Comparison of ENCODE assay signal across 15 cellular contexts in genomic region chr14:91327201-91327600, GRCh38.
A peak's percentile ranks its signal among the peaks of the same experiment; 100 is the strongest.
DNase-seq lines count a peak whose midpoint lies in the region; ATAC-seq, FAIRE-seq and TF ChIP-seq lines count a peak whose summit lies in the region.
"Had no signal": no experiment of that assay in that cellular context is flagged by ENCODE, and none has a peak within 500 bp of the region (broad histone marks: within the 10 kb centered on the region; RNA-seq: fewer than 3 reads in every experiment).

No MANE protein-coding gene starts in this region.

- FAIRE-seq in endothelial cell of umbilical vein (lab: Jason Lieb, UNC) = peak; percentile 93
- FAIRE-seq: GM12891 had no signal

- H3K9me3 Mint-ChIP-seq in activated naive CD4-positive, alpha-beta T cell treated with anti-CD3 and anti-CD28 coated beads, Interleukin-2, amount 50 U/mL, for 24 hours = no peaks in the 10 kb centered on the region
- no peaks in the 10 kb centered on the region for H3K9me3 Mint-ChIP-seq in activated CD4-positive, alpha-beta memory T cell treated with anti-CD3 and anti-CD28 coated beads, Interleukin-2, amount 10 ng/mL, durations not matched to agents 7 days and 5 days
- H3K9me3 Mint-ChIP-seq: mesothelial cell of epicardium had no signal

- H4K20me1 ChIP-seq in endothelial cell of umbilical vein (replicated peaks; ENCODE audit: control insufficient read depth, extremely low read depth, insufficient read depth, low read length) = no peaks in the 10 kb centered on the region

- TF ChIP-seq POLR2A in endothelial cell of umbilical vein (IDR thresholded peaks at IDR 0.05; ENCODE audit: low read depth, low read length) = no peak

- H3K27ac ChIP-seq in endothelial cell of umbilical vein (ENCODE audit: insufficient read depth, low read depth, low read length) = peak overlapping the region; percentile 8
- peak overlapping the region; percentile 15 for H3K27ac ChIP-seq in thymus (ENCODE audit: low read depth)
- H3K27ac ChIP-seq: body of pancreas, tibial nerve, VCaP had no signal

- no peaks in the 10 kb centered on the region for H3K27me3 ChIP-seq in endothelial cell of umbilical vein (ENCODE audit: control insufficient read depth in 2 of 2, insufficient read depth in 2 of 2, low read length in 2 of 2)
- no peaks in the 10 kb centered on the region for H3K27me3 ChIP-seq in thymus (ENCODE audit: control insufficient read depth, insufficient read depth)
- H3K27me3 ChIP-seq: body of pancreas had no signal

- H3K4me1 ChIP-seq in endothelial cell of umbilical vein (ENCODE audit: control insufficient read depth, extremely low read depth, insufficient read depth, low read length) = peaks cover 53% of the 10 kb centered on the region
- H3K4me1 ChIP-seq in thymus (ENCODE audit: control insufficient read depth, insufficient read depth, low read length) = peaks cover 18% of the 10 kb centered on the region
- H3K4me1 ChIP-seq: body of pancreas had no signal

- CTCF ChIA-PET in activated CD4-positive, alpha-beta memory T cell treated with anti-CD3 and anti-CD28 coated beads, Interleukin-2, amount 10 ng/mL, durations not matched to agents 7 days and 5 days (lab: Charles Lee) = interaction anchor here (1.5 to 1.6 kb wide), 2 partner anchors 12 to 19 kb away, joined by 3 to 4 read pairs; no protein-coding TSS in a partner anchor
- CTCF ChIA-PET in endothelial cell of umbilical vein (lab: Charles Lee) = interaction anchor here (0.9 to 8.7 kb wide), 7 partner anchors 10 to 424 kb away, joined by 3 to 196 read pairs (median 4); partner anchors contain the start of gene CCDC88C

- no peaks in the 10 kb centered on the region for H3K79me2 ChIP-seq in endothelial cell of umbilical vein (ENCODE audit: control insufficient read depth, insufficient read depth, low read length)

- H3K36me3 ChIP-seq in endothelial cell of umbilical vein (ENCODE audit: control insufficient read depth in 2 of 2, extremely low read depth in 1 of 2, insufficient read depth in 2 of 2, low read length in 2 of 2) = no peaks in the 10 kb centered on the region
- peaks cover 48% of the 10 kb centered on the region for H3K36me3 ChIP-seq in thymus (ENCODE audit: control insufficient read depth, insufficient read depth)
- H3K36me3 ChIP-seq: tibial nerve had no signal

- H3K36me3 Mint-ChIP-seq in activated naive CD4-positive, alpha-beta T cell treated with anti-CD3 and anti-CD28 coated beads, Interleukin-2, amount 50 U/mL, for 24 hours = peaks cover 7% of the 10 kb centered on the region
- H3K36me3 Mint-ChIP-seq in activated CD4-positive, alpha-beta memory T cell treated with anti-CD3 and anti-CD28 coated beads, Interleukin-2, amount 10 ng/mL, durations not matched to agents 7 days and 5 days (ENCODE audit: low read depth) = peaks cover 88% of the 10 kb centered on the region
- H3K36me3 Mint-ChIP-seq: mesothelial cell of epicardium had no signal

- H3K4me3 ChIP-seq in endothelial cell of umbilical vein (replicated peaks in 1 of 3; ENCODE audit: insufficient read depth in 1 of 3, low read depth in 1 of 3, low read length in 3 of 3) = no peak overlapping the region
- no peak overlapping the region for H3K4me3 ChIP-seq in thymus (ENCODE audit: low read length)
- H3K4me3 ChIP-seq: body of pancreas, tibial nerve had no signal

- intact Hi-C loops in endothelial cell of umbilical vein (cut with micrococcal nuclease) = no loop called here

- dilution Hi-C loops in endothelial cell of umbilical vein (cut with MboI; ENCODE audit: extremely low pct_ligation_motif_present, low sequenced_read_pairs) = no loop called here

- H3K9me1 ChIP-seq in endothelial cell of umbilical vein (replicated peaks; ENCODE audit: control insufficient read depth, extremely low read depth, insufficient read depth, low read length) = no peaks in the 10 kb centered on the region

- H3K4me1 Mint-ChIP-seq in activated naive CD4-positive, alpha-beta T cell treated with anti-CD3 and anti-CD28 coated beads, Interleukin-2, amount 50 U/mL, for 24 hours = peaks cover 96% of the 10 kb centered on the region
- peaks cover 77% of the 10 kb centered on the region for H3K4me1 Mint-ChIP-seq in activated CD4-positive, alpha-beta memory T cell treated with anti-CD3 and anti-CD28 coated beads, Interleukin-2, amount 10 ng/mL, durations not matched to agents 7 days and 5 days

- H2AFZ ChIP-seq in endothelial cell of umbilical vein (ENCODE audit: low read depth, low read length) = no peak overlapping the region

- no peak for TF ChIP-seq CTCF in endothelial cell of umbilical vein (IDR thresholded peaks at IDR 0.05; ENCODE audit: extremely low read depth in 1 of 2, insufficient read depth in 1 of 2, low read depth in 1 of 2, low read length in 2 of 2)
- no peak for TF ChIP-seq CTCF in GM13976 (IDR thresholded peaks at IDR 0.05; ENCODE audit: borderline replicate concordance, control extremely low read depth, extremely low read depth, insufficient read depth, missing control alignments)

- in situ Hi-C loops in GM13976 (cut with MboI; ENCODE audit: low sequenced_read_pairs, unreplicated experiment) = no loop called here

- H3K27me3 Mint-ChIP-seq in activated naive CD4-positive, alpha-beta T cell treated with anti-CD3 and anti-CD28 coated beads, Interleukin-2, amount 50 U/mL, for 24 hours = no peaks in the 10 kb centered on the region
- H3K27me3 Mint-ChIP-seq in activated CD4-positive, alpha-beta memory T cell treated with anti-CD3 and anti-CD28 coated beads, Interleukin-2, amount 10 ng/mL, durations not matched to agents 7 days and 5 days = no peaks in the 10 kb centered on the region

- DNase-seq in activated naive CD4-positive, alpha-beta T cell treated with Interleukin-2 at 50 U/mL for 16 hours = no peak
- no peak for DNase-seq in activated CD4-positive, alpha-beta memory T cell treated with anti-CD3 and anti-CD28 coated beads, Interleukin-2, amount 10 ng/mL, durations not matched to agents 7 days and 5 days
- peak; percentile 76 for DNase-seq in endothelial cell of umbilical vein (ENCODE audit: low read depth, low spot score)
- DNase-seq in GM13976 (ENCODE audit: low spot score) = no peak
- DNase-seq: body of pancreas, foreskin melanocyte, NCI-H2029 treated with DMSO at 0.1 percent for 48 hours had no signal

- ATAC-seq in HG02798 (IDR thresholded peaks at IDR 0.05; ENCODE audit: poor library complexity, unreplicated experiment) (no peak), GM21529 (IDR thresholded peaks at IDR 0.05; ENCODE audit: unreplicated experiment) (no peak)
- ATAC-seq: body of pancreas had no signal

- peak overlapping the region; percentile 84 for H3K27ac Mint-ChIP-seq in activated naive CD4-positive, alpha-beta T cell treated with anti-CD3 and anti-CD28 coated beads, Interleukin-2, amount 50 U/mL, for 24 hours
- H3K27ac Mint-ChIP-seq in activated CD4-positive, alpha-beta memory T cell treated with anti-CD3 and anti-CD28 coated beads, Interleukin-2, amount 10 ng/mL, durations not matched to agents 7 days and 5 days = peak overlapping the region; percentile 99
- H3K27ac Mint-ChIP-seq: mesothelial cell of epicardium had no signal

- POLR2A ChIA-PET in activated CD4-positive, alpha-beta memory T cell treated with anti-CD3 and anti-CD28 coated beads, Interleukin-2, amount 10 ng/mL, durations not matched to agents 7 days and 5 days (lab: Charles Lee) = interaction anchor here (1.3 to 4.6 kb wide), 2 partner anchors 19 to 90 kb away, joined by 4 to 65 read pairs; partner anchors contain the start of gene CCDC88C
- POLR2A ChIA-PET in endothelial cell of umbilical vein (lab: Charles Lee) = no interaction called here

- no peak overlapping the region for H3K9ac ChIP-seq in endothelial cell of umbilical vein (replicated peaks; ENCODE audit: extremely low read depth, insufficient read depth, low read length)

- WGBS in thymus = 94% methylated on average over 7 of the region's 7 CpGs

- no TSS peak for BruUV-seq in endothelial cell of umbilical vein (replicated peaks; lab: Mats Ljungman, UMichigan)

- H3K4me2 ChIP-seq in endothelial cell of umbilical vein (ENCODE audit: insufficient read depth, low read length) = peak overlapping the region; percentile 33

- no peak overlapping the region for H3K4me3 Mint-ChIP-seq in activated naive CD4-positive, alpha-beta T cell treated with anti-CD3 and anti-CD28 coated beads, Interleukin-2, amount 50 U/mL, for 24 hours
- H3K4me3 Mint-ChIP-seq in activated CD4-positive, alpha-beta memory T cell treated with anti-CD3 and anti-CD28 coated beads, Interleukin-2, amount 10 ng/mL, durations not matched to agents 7 days and 5 days = no peak overlapping the region
- H3K4me3 Mint-ChIP-seq: mesothelial cell of epicardium had no signal

- H3K9me3 ChIP-seq in endothelial cell of umbilical vein (replicated peaks; ENCODE audit: control insufficient read depth, insufficient read depth, low read length) (no peaks in the 10 kb centered on the region), thymus (ENCODE audit: control insufficient read depth) (no peaks in the 10 kb centered on the region)
- H3K9me3 ChIP-seq: body of pancreas, tibial nerve had no signal

TF ChIP-seq in endothelial cell of umbilical vein, 7 proteins besides CTCF, POLR2A, EP300 and RAD21:
- TF ChIP-seq MAX (IDR thresholded peaks at IDR 0.05; ENCODE audit: insufficient read depth, insufficient read length) (no peak), FOS (IDR thresholded peaks at IDR 0.05; ENCODE audit: borderline replicate concordance, insufficient read depth, low read length) (no peak), POLR2AphosphoS5 (IDR thresholded peaks at IDR 0.05; ENCODE audit: insufficient read depth, low read depth, low read length) (no peak), MYC (IDR thresholded peaks at IDR 0.05; ENCODE audit: low read depth, low read length) (no peak), EZH2 (IDR thresholded peaks at IDR 0.05; ENCODE audit: borderline replicate concordance, low read depth, low read length, severe bottlenecking) (no peak), JUN (IDR thresholded peaks at IDR 0.05; ENCODE audit: borderline replicate concordance, insufficient read depth, insufficient read length, low read depth) (no peak), GATA2 (IDR thresholded peaks at IDR 0.05; ENCODE audit: insufficient read depth, insufficient read length, low read depth, low read length) (no peak)
